Comparison of ENCODE assay signal across 26 cellular contexts in genomic region chr11:21806982-21807749, GRCh38.
"Had no signal": no experiment of that assay in that cellular context is flagged by ENCODE, and none has a peak within 500 bp of the region (broad histone marks: within the 10 kb centered on the region; RNA-seq: fewer than 3 reads in every experiment).

No MANE protein-coding gene starts in this region.

- H3K9me3 ChIP-seq: adrenal gland, body of pancreas, colonic mucosa, esophagus squamous epithelium had no signal

- H3K27me3 Mint-ChIP-seq: activated B cell treated with CpG ODN at 0.5 μM for 24 hours; activated T-helper 17 cell treated with anti-CD3 and anti-CD28 coated beads, Interleukin-2, amount 50 U/mL, for 72 hours; stimulated activated naive B cell treated with anti-CD40 and anti-IgM and Interleukin-4, amounts not matched to agents 10 μg/mL and 1 μg/mL and 100 μg/mL, for 72 hours had no signal

- DNase-seq: activated B cell treated with CpG ODN at 0.5 μM for 24 hours; activated CD8-positive, alpha-beta memory T cell treated with anti-CD3 and anti-CD28 coated beads, Interleukin-2, amount 50 U/mL, for 4 hours; activated gamma-delta T cell treated with Interleukin-2 at 50 U/mL for 16 hours; activated T-cell treated with anti-CD3 and anti-CD28 coated beads, Interleukin-2, amount 50 U/mL, for 4 hours; adrenal gland; aorta; body of pancreas; cerebellar nuclear complex; colonic mucosa; effector CD8-positive, alpha-beta T cell; esophagus squamous epithelium; foreskin melanocyte; heart right ventricle; left ventricle myocardium inferior; mucosa of descending colon; posterior cingulate gyrus; right cardiac atrium; stimulated activated CD4-positive, alpha-beta T cell treated with anti-CD3 and anti-CD28 coated beads, Interleukin-15, amount 100 ng/mL, for 24 hours; stimulated activated CD4-positive, alpha-beta T cell treated with anti-CD3 and anti-CD28 coated beads, Interleukin-2, amount 100 ng/mL, for 24 hours; stimulated activated naive B cell treated with anti-CD40 and anti-IgM and Interleukin-4, amounts not matched to agents 10 μg/mL and 1 μg/mL and 100 μg/mL, for 72 hours had no signal

- H3K27ac Mint-ChIP-seq: activated B cell treated with CpG ODN at 0.5 μM for 24 hours; activated naive CD4-positive, alpha-beta T cell treated with anti-CD3 and anti-CD28 coated beads, Interleukin-2, amount 50 U/mL, for 72 hours; activated T-helper 17 cell treated with anti-CD3 and anti-CD28 coated beads, Interleukin-2, amount 50 U/mL, for 72 hours; nephron; stimulated activated naive B cell treated with anti-CD40 and anti-IgM and Interleukin-4, amounts not matched to agents 10 μg/mL and 1 μg/mL and 100 μg/mL, for 72 hours had no signal

- H3K36me3 ChIP-seq: adrenal gland, cardiac muscle cell, colonic mucosa, esophagus squamous epithelium, heart right ventricle, left ventricle myocardium inferior, tibial nerve had no signal

- H3K4me1 ChIP-seq: adrenal gland, body of pancreas, colonic mucosa, esophagus squamous epithelium, heart right ventricle, left ventricle myocardium inferior, tibial nerve had no signal

- H3K4me1 Mint-ChIP-seq: activated B cell treated with CpG ODN at 0.5 μM for 24 hours; activated T-helper 17 cell treated with anti-CD3 and anti-CD28 coated beads, Interleukin-2, amount 50 U/mL, for 72 hours; nephron; stimulated activated naive B cell treated with anti-CD40 and anti-IgM and Interleukin-4, amounts not matched to agents 10 μg/mL and 1 μg/mL and 100 μg/mL, for 72 hours had no signal

- ATAC-seq: activated T-helper 17 cell treated with anti-CD3 and anti-CD28 coated beads, Interleukin-2, amount 50 U/mL, for 72 hours; body of pancreas; heart right ventricle; mucosa of descending colon; right cardiac atrium; stimulated activated naive B cell treated with anti-CD40 and anti-IgM and Interleukin-4, amounts not matched to agents 10 μg/mL and 1 μg/mL and 100 μg/mL, for 72 hours had no signal

- H3K4me3 ChIP-seq: adrenal gland, body of pancreas, cardiac muscle cell, colonic mucosa, esophagus squamous epithelium, heart right ventricle, left ventricle myocardium inferior, mucosa of descending colon, tibial nerve had no signal

- H3K27ac ChIP-seq: adrenal gland, body of pancreas, cardiac muscle cell, colonic mucosa, epithelial cell of prostate, esophagus squamous epithelium, heart right ventricle, left ventricle myocardium inferior, tibial nerve had no signal

- H3K4me3 Mint-ChIP-seq: activated B cell treated with CpG ODN at 0.5 μM for 24 hours; activated T-cell treated with anti-CD3 and anti-CD28 coated beads, Interleukin-2, amount 50 U/mL, for 4 hours; activated T-helper 17 cell treated with anti-CD3 and anti-CD28 coated beads, Interleukin-2, amount 50 U/mL, for 72 hours; nephron; stimulated activated naive B cell treated with anti-CD40 and anti-IgM and Interleukin-4, amounts not matched to agents 10 μg/mL and 1 μg/mL and 100 μg/mL, for 72 hours had no signal

- H3K27me3 ChIP-seq: adrenal gland, body of pancreas, cardiac muscle cell, colonic mucosa, esophagus squamous epithelium, heart right ventricle, tibial nerve had no signal
